ENCODE assay signal across 11 cellular contexts in genomic region chr2:197838589-197838988, GRCh38. TPM values are rescaled to one million over a fixed set of nuclear protein-coding genes. Genes with fewer than 3 reads are reported as not detected.
DNase-seq lines count a peak whose midpoint lies in the region; ATAC-seq lines count a peak whose summit lies in the region.
"Had no signal": no experiment of that assay in that cellular context is flagged by ENCODE, and none has a peak within 500 bp of the region (broad histone marks: within the 10 kb centered on the region; RNA-seq: fewer than 3 reads in every experiment).

No MANE protein-coding gene starts in this region.

- peak; percentile 2 for ATAC-seq in GM21390 (IDR thresholded peaks at IDR 0.05; ENCODE audit: unreplicated experiment)
- peak; percentile 39 for ATAC-seq in activated T-helper 17 cell treated with anti-CD3 and anti-CD28 coated beads, Interleukin-2, amount 50 U/mL, for 72 hours (replicated peaks)
- no peak for ATAC-seq in HG03175 (IDR thresholded peaks at IDR 0.05; ENCODE audit: unreplicated experiment)

- H3K4me3 Mint-ChIP-seq in activated T-helper 17 cell treated with anti-CD3 and anti-CD28 coated beads, Interleukin-2, amount 50 U/mL, for 72 hours: peak overlapping the region; percentile 74

- H3K27ac Mint-ChIP-seq in activated T-helper 17 cell treated with anti-CD3 and anti-CD28 coated beads, Interleukin-2, amount 50 U/mL, for 72 hours: peak overlapping the region; percentile 77

- H3K27me3 Mint-ChIP-seq in activated T-helper 17 cell treated with anti-CD3 and anti-CD28 coated beads, Interleukin-2, amount 50 U/mL, for 72 hours: no peaks in the 10 kb centered on the region

- H3K9me3 Mint-ChIP-seq in activated T-helper 17 cell treated with anti-CD3 and anti-CD28 coated beads, Interleukin-2, amount 50 U/mL, for 72 hours: peaks cover 5% of the 10 kb centered on the region

- DNase-seq in CD1c-positive myeloid dendritic cell (ENCODE audit: extremely low spot score) (peak; percentile 30), midbrain (lab: John Stamatoyannopoulos, UW) (peak; percentile 15), cortex of kidney (lab: John Stamatoyannopoulos, UW) (no peak), HCEC 1CT (no peak), COR-L47 (lab: John Stamatoyannopoulos, UW) (no peak)
- DNase-seq: NCI-H2107, retina had no signal

- no peaks in the 10 kb centered on the region for H3K36me3 Mint-ChIP-seq in activated T-helper 17 cell treated with anti-CD3 and anti-CD28 coated beads, Interleukin-2, amount 50 U/mL, for 72 hours (ENCODE audit: low read depth)

- peaks cover 18% of the 10 kb centered on the region for H3K4me1 Mint-ChIP-seq in activated T-helper 17 cell treated with anti-CD3 and anti-CD28 coated beads, Interleukin-2, amount 50 U/mL, for 72 hours

RNA-seq across cellular contexts. Expression of gene PLCL1, which starts 34.2 kb away (rescaled TPM):
- 1 to 10 TPM in 1 of 2 donors, under 1 TPM in 1; 0.87 to 1.2 TPM for total RNA-seq in activated T-helper 17 cell treated with anti-CD3 and anti-CD28 coated beads, Interleukin-2, amount 50 U/mL, for 72 hours

RNA-seq across cellular contexts. Expression of gene BOLL, which starts 53.5 kb away (rescaled TPM):
- not detected for total RNA-seq in activated T-helper 17 cell treated with anti-CD3 and anti-CD28 coated beads, Interleukin-2, amount 50 U/mL, for 72 hours
- total RNA-seq: cardiac muscle cell had no signal

Comparison
In these comparisons a context has a peak if more than half of its experiments do, and no peak if none do; other contexts are left out.
1. DNase-seq: peak in CD1c-positive myeloid dendritic cell (single experiment) and midbrain (single experiment); none in cortex of kidney (single experiment), HCEC 1CT (single experiment) and COR-L47 (single experiment).